In the genomic region with DNA sequence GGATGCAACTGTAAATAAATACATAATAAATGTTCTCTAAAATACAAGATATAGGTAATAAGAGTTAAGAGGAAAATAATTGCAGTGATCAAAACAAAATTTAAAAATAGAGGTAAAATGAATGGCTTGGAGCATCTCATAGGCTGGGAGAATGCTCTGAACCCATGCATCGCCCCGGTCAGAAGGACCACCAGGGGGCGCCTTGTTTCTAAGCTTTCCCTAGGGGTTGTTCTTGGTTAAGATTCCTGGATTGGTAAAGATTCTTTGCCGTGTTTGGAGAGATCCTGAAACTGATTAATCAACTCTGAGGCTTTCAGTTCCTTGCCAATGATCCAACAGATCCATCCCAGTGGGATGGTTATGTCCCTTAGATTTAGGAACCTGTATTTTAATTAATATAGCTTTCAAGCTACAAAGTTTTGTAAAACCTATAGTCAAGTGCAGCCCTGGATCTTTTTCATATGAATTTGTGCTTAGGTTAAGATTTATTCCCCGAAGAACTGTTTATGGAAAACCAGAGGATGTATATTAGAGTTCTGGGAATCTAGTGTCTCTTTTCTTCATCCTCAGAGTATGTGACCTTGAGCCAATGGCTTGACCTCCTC, we compare ENCODE assay signal across 8 cellular contexts. TPM values are rescaled to one million over a fixed set of nuclear protein-coding genes. Genes with fewer than 3 reads are reported as not detected.
DNase-seq lines count a peak whose midpoint lies in the region; ATAC-seq and TF ChIP-seq lines count a peak whose summit lies in the region.

No MANE protein-coding gene starts in this region.

- ATAC-seq in HG03457 (IDR thresholded peaks at IDR 0.05; ENCODE audit: unreplicated experiment), result no peak

- H3K9me2 ChIP-seq in GM23248 (ENCODE audit: insufficient read depth), result no peaks in the 10 kb centered on the region

- peak; percentile 81 for TF ChIP-seq CTCF in AG04449 (IDR thresholded peaks at IDR 0.05; ENCODE audit: insufficient read depth, low read length, missing control alignments)

- no peaks in the 10 kb centered on the region for H3K79me2 ChIP-seq in GM23248 (ENCODE audit: insufficient read depth)

- CTCF ChIA-PET in AG04449 (lab: Yijun Ruan, JAX), result interaction anchor here (0.6 to 5.3 kb wide), 40 partner anchors 9 to 431 kb away, joined by 3 to 82 read pairs (median 4); no protein-coding TSS in a partner anchor

- H2AFZ ChIP-seq in GM23248, result no peak overlapping the region

- H3K4me1 ChIP-seq in GM23248 (ENCODE audit: insufficient read depth), result peaks cover 3% of the 10 kb centered on the region; the same call in 1 of the 2 replicates

- WGBS in GM23248 (ENCODE audit: low coverage in 1 of 2, low lambda C conversion rate in 2 of 2, missing lambda C conversion rate in 2 of 2), 2 experiments, result 6 to 9% methylated on average over 5 of the region's 5 CpGs

- H3K4me3 ChIP-seq in AG04449 (ENCODE audit: low read depth, low read length) (no peak overlapping the region), GM23248 (no peak overlapping the region)

- in situ Hi-C loops in GM23248 (cut with MboI), result no loop called here

- H3K36me3 ChIP-seq in GM23248 (ENCODE audit: low read depth), result no peaks in the 10 kb centered on the region

- POLR2A ChIA-PET in AG04449 (lab: Yijun Ruan, JAX), result interaction anchor here (1.0 to 1.2 kb wide), 2 partner anchors 56 to 198 kb away, joined by 3 to 4 read pairs; a partner anchor contains a TSS

- DNase-seq in AG04449 (ENCODE audit: low read depth, low spot score) (no peak), GM23248 (peak; percentile 77), NCI-H226 (peak; percentile 22), kidney tubule cell (ENCODE audit: low spot score) (peak; percentile 66)
- DNase-seq in activated CD4-positive, alpha-beta T cell treated with anti-CD3 and anti-CD28 coated beads for 1 hour, result peak; percentile 73
- peak; percentile 75 for DNase-seq in central memory CD4-positive, alpha-beta T cell
- peak; percentile 87 to 89 for DNase-seq in stimulated activated CD4-positive, alpha-beta T cell treated with anti-CD3 and anti-CD28 coated beads, Interleukin-2, amount 100 ng/mL, for 48 hours

- H3K9me3 ChIP-seq in GM23248 (ENCODE audit: low read depth), result no peaks in the 10 kb centered on the region

- H3K4me2 ChIP-seq in GM23248 (ENCODE audit: unreplicated experiment), result no peak overlapping the region

- H3F3A ChIP-seq in GM23248 (ENCODE audit: insufficient read depth), result 0 out of 2 replicates have a peak, but pooled peaks cover 5% of the 10 kb centered on the region

- H4K20me1 ChIP-seq in GM23248 (ENCODE audit: insufficient read depth), result no peaks in the 10 kb centered on the region

- H3K27ac ChIP-seq in GM23248, result no peak overlapping the region

- H3K9ac ChIP-seq in GM23248, result no peak overlapping the region

- H3K27me3 ChIP-seq in GM23248 (replicated peaks; ENCODE audit: insufficient read depth), result peaks cover 23% of the 10 kb centered on the region; the same call in 1 of the 2 replicates

RNA-seq across cellular contexts. Expression of a gene that starts 45.3 kb away (rescaled TPM):
- 64.1 and 72.8 TPM in 2 replicates for total RNA-seq in GM23248 (2014; rRNA removed; shearing (Covaris generic))
- 75.8 and 76.4 TPM in 2 replicates for polyA plus RNA-seq in GM23248 (2016; fragmentation: Nextera tagmentation; extraction: Ambion mirVana)

RNA-seq across cellular contexts. Expression of a gene that starts 55.8 kb away (rescaled TPM):
- 20.0 and 21.1 TPM in 2 replicates for total RNA-seq in GM23248 (2014; rRNA removed; shearing (Covaris generic))
- 236 and 245 TPM in 2 replicates for polyA plus RNA-seq in GM23248 (2016; fragmentation: Nextera tagmentation; extraction: Ambion mirVana)
